In the genomic region with DNA sequence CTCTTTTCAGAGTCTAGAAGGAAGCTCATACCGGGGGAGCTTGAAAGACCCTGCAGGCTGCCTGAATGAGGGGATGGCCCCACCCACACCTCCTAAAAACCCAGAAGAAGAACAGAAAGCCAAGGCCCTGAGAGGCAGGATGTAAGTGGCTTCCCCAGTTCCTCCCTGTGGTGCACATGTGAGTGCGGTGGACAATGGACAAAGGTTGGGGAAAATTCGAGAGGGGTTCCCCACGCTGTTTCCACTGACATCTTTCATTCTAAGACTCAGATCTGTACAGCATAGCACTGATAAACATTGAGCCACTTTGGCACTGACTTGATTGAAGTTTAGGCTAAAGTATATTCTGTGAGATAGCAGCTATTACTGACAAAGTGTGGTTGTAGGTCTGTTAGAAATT, we compare ENCODE assay signal across 1 cellular context.
TF ChIP-seq lines count a peak whose summit lies in the region.

No MANE protein-coding gene starts in this region.

TF ChIP-seq in GM12878, 131 proteins besides CTCF, POLR2A, EP300 and RAD21 (continued from another document and continues in another):
- TF ChIP-seq, protein P1, sequence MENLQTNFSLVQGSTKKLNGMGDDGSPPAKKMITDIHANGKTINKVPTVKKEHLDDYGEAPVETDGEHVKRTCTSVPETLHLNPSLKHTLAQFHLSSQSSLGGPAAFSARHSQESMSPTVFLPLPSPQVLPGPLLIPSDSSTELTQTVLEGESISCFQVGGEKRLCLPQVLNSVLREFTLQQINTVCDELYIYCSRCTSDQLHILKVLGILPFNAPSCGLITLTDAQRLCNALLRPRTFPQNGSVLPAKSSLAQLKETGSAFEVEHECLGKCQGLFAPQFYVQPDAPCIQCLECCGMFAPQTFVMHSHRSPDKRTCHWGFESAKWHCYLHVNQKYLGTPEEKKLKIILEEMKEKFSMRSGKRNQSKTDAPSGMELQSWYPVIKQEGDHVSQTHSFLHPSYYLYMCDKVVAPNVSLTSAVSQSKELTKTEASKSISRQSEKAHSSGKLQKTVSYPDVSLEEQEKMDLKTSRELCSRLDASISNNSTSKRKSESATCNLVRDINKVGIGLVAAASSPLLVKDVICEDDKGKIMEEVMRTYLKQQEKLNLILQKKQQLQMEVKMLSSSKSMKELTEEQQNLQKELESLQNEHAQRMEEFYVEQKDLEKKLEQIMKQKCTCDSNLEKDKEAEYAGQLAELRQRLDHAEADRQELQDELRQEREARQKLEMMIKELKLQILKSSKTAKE (IDR thresholded peaks at IDR 0.05; ENCODE audit: low read depth, poor library complexity, severe bottlenecking) = no peak
- 0 out of 3 replicates have a peak, but pooled peaks have one; percentile 72 for TF ChIP-seq POU2F2 (IDR thresholded peaks at IDR 0.05; ENCODE audit: borderline replicate concordance, low read depth, low read length)
- no peak for TF ChIP-seq MYC (IDR thresholded peaks at IDR 0.05; ENCODE audit: insufficient read depth, insufficient read length, insufficient replicate concordance, low read length, severe bottlenecking)
- TF ChIP-seq NFXL1 (IDR thresholded peaks at IDR 0.05; ENCODE audit: borderline replicate concordance) = no peak
- no peak for TF ChIP-seq SMAD1 (IDR thresholded peaks at IDR 0.05; ENCODE audit: low read depth, partially characterized antibody)
- TF ChIP-seq RBBP5 (conservative IDR thresholded peaks at IDR 0.05) = no peak
- TF ChIP-seq JUNB (IDR thresholded peaks at IDR 0.05) = no peak
- TF ChIP-seq SPI1 (IDR thresholded peaks at IDR 0.05; ENCODE audit: borderline replicate concordance, insufficient read depth, low read depth, low read length) = peak; percentile 98
- peak; percentile 72; the same call in 1 of the 2 replicates for TF ChIP-seq ZBED1 (IDR thresholded peaks at IDR 0.05; ENCODE audit: borderline replicate concordance)
- TF ChIP-seq, protein P2, sequence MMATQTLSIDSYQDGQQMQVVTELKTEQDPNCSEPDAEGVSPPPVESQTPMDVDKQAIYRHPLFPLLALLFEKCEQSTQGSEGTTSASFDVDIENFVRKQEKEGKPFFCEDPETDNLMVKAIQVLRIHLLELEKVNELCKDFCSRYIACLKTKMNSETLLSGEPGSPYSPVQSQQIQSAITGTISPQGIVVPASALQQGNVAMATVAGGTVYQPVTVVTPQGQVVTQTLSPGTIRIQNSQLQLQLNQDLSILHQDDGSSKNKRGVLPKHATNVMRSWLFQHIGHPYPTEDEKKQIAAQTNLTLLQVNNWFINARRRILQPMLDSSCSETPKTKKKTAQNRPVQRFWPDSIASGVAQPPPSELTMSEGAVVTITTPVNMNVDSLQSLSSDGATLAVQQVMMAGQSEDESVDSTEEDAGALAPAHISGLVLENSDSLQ (IDR thresholded peaks at IDR 0.05) = no peak; the same call in 1 of the 2 replicates
- TF ChIP-seq, protein P3, sequence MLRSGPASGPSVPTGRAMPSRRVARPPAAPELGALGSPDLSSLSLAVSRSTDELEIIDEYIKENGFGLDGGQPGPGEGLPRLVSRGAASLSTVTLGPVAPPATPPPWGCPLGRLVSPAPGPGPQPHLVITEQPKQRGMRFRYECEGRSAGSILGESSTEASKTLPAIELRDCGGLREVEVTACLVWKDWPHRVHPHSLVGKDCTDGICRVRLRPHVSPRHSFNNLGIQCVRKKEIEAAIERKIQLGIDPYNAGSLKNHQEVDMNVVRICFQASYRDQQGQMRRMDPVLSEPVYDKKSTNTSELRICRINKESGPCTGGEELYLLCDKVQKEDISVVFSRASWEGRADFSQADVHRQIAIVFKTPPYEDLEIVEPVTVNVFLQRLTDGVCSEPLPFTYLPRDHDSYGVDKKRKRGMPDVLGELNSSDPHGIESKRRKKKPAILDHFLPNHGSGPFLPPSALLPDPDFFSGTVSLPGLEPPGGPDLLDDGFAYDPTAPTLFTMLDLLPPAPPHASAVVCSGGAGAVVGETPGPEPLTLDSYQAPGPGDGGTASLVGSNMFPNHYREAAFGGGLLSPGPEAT (IDR thresholded peaks at IDR 0.05; ENCODE audit: low read depth) = peak; percentile 94
- TF ChIP-seq IKZF2 (IDR thresholded peaks at IDR 0.05) = peak; percentile 97
- TF ChIP-seq MTA3 (IDR thresholded peaks at IDR 0.05; ENCODE audit: borderline replicate concordance, low read length) = no peak
- 0 out of 2 replicates have a peak, but pooled peaks have one; percentile 35 for TF ChIP-seq CBFB (IDR thresholded peaks at IDR 0.05; ENCODE audit: low read depth)
- peak; percentile 56; the same call in 1 of the 2 replicates for TF ChIP-seq TCF12 (IDR thresholded peaks at IDR 0.05; ENCODE audit: low read depth, low read length)
- peak; percentile 76 for TF ChIP-seq MEF2A (IDR thresholded peaks at IDR 0.05; ENCODE audit: insufficient read depth, low read depth, low read length)
- TF ChIP-seq EZH2 (IDR thresholded peaks at IDR 0.05; ENCODE audit: borderline replicate concordance, control insufficient read depth, low read depth, low read length) = no peak
- no peak for TF ChIP-seq MXI1 (IDR thresholded peaks at IDR 0.05; ENCODE audit: low read depth, low read length)
- 0 out of 2 replicates have a peak, but pooled peaks have one; percentile 54 for TF ChIP-seq STAT3 (IDR thresholded peaks at IDR 0.05; ENCODE audit: low read depth, low read length)
- 0 out of 2 replicates have a peak, but pooled peaks have one; percentile 20 for TF ChIP-seq ZNF384 (IDR thresholded peaks at IDR 0.05; ENCODE audit: borderline replicate concordance, low read depth, low read length)
- no peak for TF ChIP-seq JUND (IDR thresholded peaks at IDR 0.05; ENCODE audit: low read depth, low read length)
- TF ChIP-seq, protein P4, sequence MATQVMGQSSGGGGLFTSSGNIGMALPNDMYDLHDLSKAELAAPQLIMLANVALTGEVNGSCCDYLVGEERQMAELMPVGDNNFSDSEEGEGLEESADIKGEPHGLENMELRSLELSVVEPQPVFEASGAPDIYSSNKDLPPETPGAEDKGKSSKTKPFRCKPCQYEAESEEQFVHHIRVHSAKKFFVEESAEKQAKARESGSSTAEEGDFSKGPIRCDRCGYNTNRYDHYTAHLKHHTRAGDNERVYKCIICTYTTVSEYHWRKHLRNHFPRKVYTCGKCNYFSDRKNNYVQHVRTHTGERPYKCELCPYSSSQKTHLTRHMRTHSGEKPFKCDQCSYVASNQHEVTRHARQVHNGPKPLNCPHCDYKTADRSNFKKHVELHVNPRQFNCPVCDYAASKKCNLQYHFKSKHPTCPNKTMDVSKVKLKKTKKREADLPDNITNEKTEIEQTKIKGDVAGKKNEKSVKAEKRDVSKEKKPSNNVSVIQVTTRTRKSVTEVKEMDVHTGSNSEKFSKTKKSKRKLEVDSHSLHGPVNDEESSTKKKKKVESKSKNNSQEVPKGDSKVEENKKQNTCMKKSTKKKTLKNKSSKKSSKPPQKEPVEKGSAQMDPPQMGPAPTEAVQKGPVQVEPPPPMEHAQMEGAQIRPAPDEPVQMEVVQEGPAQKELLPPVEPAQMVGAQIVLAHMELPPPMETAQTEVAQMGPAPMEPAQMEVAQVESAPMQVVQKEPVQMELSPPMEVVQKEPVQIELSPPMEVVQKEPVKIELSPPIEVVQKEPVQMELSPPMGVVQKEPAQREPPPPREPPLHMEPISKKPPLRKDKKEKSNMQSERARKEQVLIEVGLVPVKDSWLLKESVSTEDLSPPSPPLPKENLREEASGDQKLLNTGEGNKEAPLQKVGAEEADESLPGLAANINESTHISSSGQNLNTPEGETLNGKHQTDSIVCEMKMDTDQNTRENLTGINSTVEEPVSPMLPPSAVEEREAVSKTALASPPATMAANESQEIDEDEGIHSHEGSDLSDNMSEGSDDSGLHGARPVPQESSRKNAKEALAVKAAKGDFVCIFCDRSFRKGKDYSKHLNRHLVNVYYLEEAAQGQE (IDR thresholded peaks at IDR 0.05; ENCODE audit: low read depth, low read length) = no peak
- TF ChIP-seq, protein P5, sequence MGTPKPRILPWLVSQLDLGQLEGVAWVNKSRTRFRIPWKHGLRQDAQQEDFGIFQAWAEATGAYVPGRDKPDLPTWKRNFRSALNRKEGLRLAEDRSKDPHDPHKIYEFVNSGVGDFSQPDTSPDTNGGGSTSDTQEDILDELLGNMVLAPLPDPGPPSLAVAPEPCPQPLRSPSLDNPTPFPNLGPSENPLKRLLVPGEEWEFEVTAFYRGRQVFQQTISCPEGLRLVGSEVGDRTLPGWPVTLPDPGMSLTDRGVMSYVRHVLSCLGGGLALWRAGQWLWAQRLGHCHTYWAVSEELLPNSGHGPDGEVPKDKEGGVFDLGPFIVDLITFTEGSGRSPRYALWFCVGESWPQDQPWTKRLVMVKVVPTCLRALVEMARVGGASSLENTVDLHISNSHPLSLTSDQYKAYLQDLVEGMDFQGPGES (IDR thresholded peaks at IDR 0.05) = no peak
- no peak for TF ChIP-seq GABPA (IDR thresholded peaks at IDR 0.05; ENCODE audit: low read depth)
- no peak for TF ChIP-seq CBX3 (IDR thresholded peaks at IDR 0.05; ENCODE audit: borderline replicate concordance, low read depth)
- TF ChIP-seq ZNF274 (IDR thresholded peaks at IDR 0.05; ENCODE audit: insufficient read depth, insufficient read length) = no peak
- peak in 1 of 2 experiments; percentile 65; a peak in 1 of 3 replicates for TF ChIP-seq EGR1 (IDR thresholded peaks at IDR 0.05; ENCODE audit: borderline replicate concordance in 1 of 2, low read depth in 2 of 2, low read length in 2 of 2)
- no peak for TF ChIP-seq RB1 (IDR thresholded peaks at IDR 0.05; ENCODE audit: borderline replicate concordance)
- TF ChIP-seq CREB1 (IDR thresholded peaks at IDR 0.05; ENCODE audit: low read depth) = 0 out of 2 replicates have a peak, but pooled peaks have one; percentile 29
- TF ChIP-seq STAT1 (conservative IDR thresholded peaks at IDR 0.05) = no peak
- no peak for TF ChIP-seq KDM1A (IDR thresholded peaks at IDR 0.05; ENCODE audit: borderline replicate concordance)
- TF ChIP-seq, protein P6, sequence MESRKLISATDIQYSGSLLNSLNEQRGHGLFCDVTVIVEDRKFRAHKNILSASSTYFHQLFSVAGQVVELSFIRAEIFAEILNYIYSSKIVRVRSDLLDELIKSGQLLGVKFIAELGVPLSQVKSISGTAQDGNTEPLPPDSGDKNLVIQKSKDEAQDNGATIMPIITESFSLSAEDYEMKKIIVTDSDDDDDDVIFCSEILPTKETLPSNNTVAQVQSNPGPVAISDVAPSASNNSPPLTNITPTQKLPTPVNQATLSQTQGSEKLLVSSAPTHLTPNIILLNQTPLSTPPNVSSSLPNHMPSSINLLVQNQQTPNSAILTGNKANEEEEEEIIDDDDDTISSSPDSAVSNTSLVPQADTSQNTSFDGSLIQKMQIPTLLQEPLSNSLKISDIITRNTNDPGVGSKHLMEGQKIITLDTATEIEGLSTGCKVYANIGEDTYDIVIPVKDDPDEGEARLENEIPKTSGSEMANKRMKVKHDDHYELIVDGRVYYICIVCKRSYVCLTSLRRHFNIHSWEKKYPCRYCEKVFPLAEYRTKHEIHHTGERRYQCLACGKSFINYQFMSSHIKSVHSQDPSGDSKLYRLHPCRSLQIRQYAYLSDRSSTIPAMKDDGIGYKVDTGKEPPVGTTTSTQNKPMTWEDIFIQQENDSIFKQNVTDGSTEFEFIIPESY (IDR thresholded peaks at IDR 0.05) = no peak
- TF ChIP-seq HDGF (IDR thresholded peaks at IDR 0.05) = no peak
- TF ChIP-seq NR2C1 (IDR thresholded peaks at IDR 0.05) = no peak
- TF ChIP-seq, protein P7, sequence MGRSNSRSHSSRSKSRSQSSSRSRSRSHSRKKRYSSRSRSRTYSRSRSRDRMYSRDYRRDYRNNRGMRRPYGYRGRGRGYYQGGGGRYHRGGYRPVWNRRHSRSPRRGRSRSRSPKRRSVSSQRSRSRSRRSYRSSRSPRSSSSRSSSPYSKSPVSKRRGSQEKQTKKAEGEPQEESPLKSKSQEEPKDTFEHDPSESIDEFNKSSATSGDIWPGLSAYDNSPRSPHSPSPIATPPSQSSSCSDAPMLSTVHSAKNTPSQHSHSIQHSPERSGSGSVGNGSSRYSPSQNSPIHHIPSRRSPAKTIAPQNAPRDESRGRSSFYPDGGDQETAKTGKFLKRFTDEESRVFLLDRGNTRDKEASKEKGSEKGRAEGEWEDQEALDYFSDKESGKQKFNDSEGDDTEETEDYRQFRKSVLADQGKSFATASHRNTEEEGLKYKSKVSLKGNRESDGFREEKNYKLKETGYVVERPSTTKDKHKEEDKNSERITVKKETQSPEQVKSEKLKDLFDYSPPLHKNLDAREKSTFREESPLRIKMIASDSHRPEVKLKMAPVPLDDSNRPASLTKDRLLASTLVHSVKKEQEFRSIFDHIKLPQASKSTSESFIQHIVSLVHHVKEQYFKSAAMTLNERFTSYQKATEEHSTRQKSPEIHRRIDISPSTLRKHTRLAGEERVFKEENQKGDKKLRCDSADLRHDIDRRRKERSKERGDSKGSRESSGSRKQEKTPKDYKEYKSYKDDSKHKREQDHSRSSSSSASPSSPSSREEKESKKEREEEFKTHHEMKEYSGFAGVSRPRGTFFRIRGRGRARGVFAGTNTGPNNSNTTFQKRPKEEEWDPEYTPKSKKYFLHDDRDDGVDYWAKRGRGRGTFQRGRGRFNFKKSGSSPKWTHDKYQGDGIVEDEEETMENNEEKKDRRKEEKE (IDR thresholded peaks at IDR 0.05) = no peak
- TF ChIP-seq NFYA (IDR thresholded peaks at IDR 0.05; ENCODE audit: borderline replicate concordance, low read depth, low read length) = no peak
- no peak for TF ChIP-seq TCF3 (IDR thresholded peaks at IDR 0.05; ENCODE audit: borderline replicate concordance, insufficient read depth, low read depth, low read length)
- TF ChIP-seq, protein P8, sequence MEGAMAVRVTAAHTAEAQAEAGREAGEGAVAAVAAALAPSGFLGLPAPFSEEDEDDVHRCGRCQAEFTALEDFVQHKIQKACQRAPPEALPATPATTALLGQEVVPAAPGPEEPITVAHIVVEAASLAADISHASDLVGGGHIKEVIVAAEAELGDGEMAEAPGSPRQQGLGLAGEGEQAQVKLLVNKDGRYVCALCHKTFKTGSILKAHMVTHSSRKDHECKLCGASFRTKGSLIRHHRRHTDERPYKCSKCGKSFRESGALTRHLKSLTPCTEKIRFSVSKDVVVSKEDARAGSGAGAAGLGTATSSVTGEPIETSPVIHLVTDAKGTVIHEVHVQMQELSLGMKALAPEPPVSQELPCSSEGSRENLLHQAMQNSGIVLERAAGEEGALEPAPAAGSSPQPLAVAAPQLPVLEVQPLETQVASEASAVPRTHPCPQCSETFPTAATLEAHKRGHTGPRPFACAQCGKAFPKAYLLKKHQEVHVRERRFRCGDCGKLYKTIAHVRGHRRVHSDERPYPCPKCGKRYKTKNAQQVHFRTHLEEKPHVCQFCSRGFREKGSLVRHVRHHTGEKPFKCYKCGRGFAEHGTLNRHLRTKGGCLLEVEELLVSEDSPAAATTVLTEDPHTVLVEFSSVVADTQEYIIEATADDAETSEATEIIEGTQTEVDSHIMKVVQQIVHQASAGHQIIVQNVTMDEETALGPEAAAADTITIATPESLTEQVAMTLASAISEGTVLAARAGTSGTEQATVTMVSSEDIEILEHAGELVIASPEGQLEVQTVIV (IDR thresholded peaks at IDR 0.05; ENCODE audit: borderline replicate concordance, partially characterized antibody) = no peak
- peak; percentile 83 for TF ChIP-seq CREM (IDR thresholded peaks at IDR 0.05; ENCODE audit: low read depth)
- peak; percentile 96 for TF ChIP-seq IKZF1 (conservative IDR thresholded peaks at IDR 0.05)
- peak; percentile 91 for TF ChIP-seq DPF2 (IDR thresholded peaks at IDR 0.05)
- TF ChIP-seq, protein P9, sequence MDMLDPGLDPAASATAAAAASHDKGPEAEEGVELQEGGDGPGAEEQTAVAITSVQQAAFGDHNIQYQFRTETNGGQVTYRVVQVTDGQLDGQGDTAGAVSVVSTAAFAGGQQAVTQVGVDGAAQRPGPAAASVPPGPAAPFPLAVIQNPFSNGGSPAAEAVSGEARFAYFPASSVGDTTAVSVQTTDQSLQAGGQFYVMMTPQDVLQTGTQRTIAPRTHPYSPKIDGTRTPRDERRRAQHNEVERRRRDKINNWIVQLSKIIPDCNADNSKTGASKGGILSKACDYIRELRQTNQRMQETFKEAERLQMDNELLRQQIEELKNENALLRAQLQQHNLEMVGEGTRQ (IDR thresholded peaks at IDR 0.05; ENCODE audit: borderline replicate concordance, low read depth, low read length) = no peak
- TF ChIP-seq SMARCA5 (IDR thresholded peaks at IDR 0.05) = no peak
- TF ChIP-seq POLR2AphosphoS2 (IDR thresholded peaks at IDR 0.05; ENCODE audit: low read depth, low read length) = no peak
- peak; percentile 11; the same call in 1 of the 2 replicates for TF ChIP-seq SMC3 (IDR thresholded peaks at IDR 0.05; ENCODE audit: borderline replicate concordance, low read length)
